19 cellular contexts compared by ENCODE assay signal in genomic region chr10:52453501-52453900, GRCh38.
"Had no signal": no experiment of that assay in that cellular context is flagged by ENCODE, and none has a peak within 500 bp of the region (broad histone marks: within the 10 kb centered on the region; RNA-seq: fewer than 3 reads in every experiment).

No MANE protein-coding gene starts in this region.

- H3K4me3 Mint-ChIP-seq: naive thymus-derived CD8-positive, alpha-beta T cell had no signal

- H3K27ac ChIP-seq: esophagus squamous epithelium, heart left ventricle, right atrium auricular region, sigmoid colon, stomach, thoracic aorta, transverse colon had no signal

- H3K27ac Mint-ChIP-seq: naive thymus-derived CD8-positive, alpha-beta T cell had no signal

- H3K4me1 ChIP-seq: esophagus squamous epithelium, heart left ventricle, right atrium auricular region, sigmoid colon, stomach, transverse colon had no signal

- H3K4me3 ChIP-seq: esophagus squamous epithelium, heart left ventricle, mucosa of descending colon, right atrium auricular region, sigmoid colon, stomach, thoracic aorta, transverse colon had no signal

- H3K4me1 Mint-ChIP-seq: naive thymus-derived CD8-positive, alpha-beta T cell had no signal

- FAIRE-seq: endometrium, frontal cortex, small intestine had no signal

- H3K36me3 ChIP-seq: esophagus squamous epithelium, heart left ventricle, right atrium auricular region, sigmoid colon, stomach, thoracic aorta, transverse colon had no signal

- H3K9me3 ChIP-seq: esophagus squamous epithelium, heart left ventricle, mucosa of descending colon, right atrium auricular region, sigmoid colon, stomach, thoracic aorta, transverse colon had no signal

- DNase-seq: effector memory CD4-positive, alpha-beta T cell; esophagus squamous epithelium; heart left ventricle; hippocampal formation; kidney glomerular epithelial cell; mucosa of descending colon; naive thymus-derived CD8-positive, alpha-beta T cell; posterior cingulate gyrus; sigmoid colon; small intestine; stimulated activated CD4-positive, alpha-beta T cell treated with anti-CD3 and anti-CD28 coated beads, Interleukin-12 subunit alpha, Interleukin-12 subunit beta, amount 100 ng/mL, for 4 hours; stimulated activated naive CD4-positive, alpha-beta T cell; stomach; substantia nigra; transverse colon had no signal

- H3K27me3 ChIP-seq: esophagus squamous epithelium, heart left ventricle, right atrium auricular region, sigmoid colon, stomach, transverse colon had no signal

- H3K27me3 Mint-ChIP-seq: naive thymus-derived CD8-positive, alpha-beta T cell had no signal

- ATAC-seq: mucosa of descending colon; naive thymus-derived CD8-positive, alpha-beta T cell had no signal

- H3K36me3 Mint-ChIP-seq: naive thymus-derived CD8-positive, alpha-beta T cell had no signal
